ENCODE assay signal across 8 cellular contexts in genomic region chr6:28134015-28134414, GRCh38. TPM values are rescaled to one million over a fixed set of nuclear protein-coding genes. Genes with fewer than 3 reads are reported as not detected.
DNase-seq lines count a peak whose midpoint lies in the region; ATAC-seq and TF ChIP-seq lines count a peak whose summit lies in the region.

No MANE protein-coding gene starts in this region.

- intact Hi-C loops in dorsolateral prefrontal cortex (cut with DNase I): loop anchor here in 1 of 2 donors (10.0 kb wide), 1 partner anchor 49 kb away; the partner anchor contains the start of gene ZNF165

- in situ Hi-C loops in GM23248 (cut with MboI): no loop called here

- H3K9me3 Mint-ChIP-seq in stimulated activated effector memory CD8-positive, alpha-beta T cell treated with anti-CD3 and anti-CD28 coated beads, Interleukin-12 subunit alpha, Interleukin-12 subunit beta, amount 100 ng/mL, for 72 hours: no peaks in the 10 kb centered on the region

- H3K79me2 ChIP-seq in GM23248 (ENCODE audit: insufficient read depth) (peaks cover 89% of the 10 kb centered on the region), OCI-LY1 (ENCODE audit: insufficient read depth, low read length) (peaks cover 14% of the 10 kb centered on the region)

- H4K20me1 ChIP-seq in GM23248 (ENCODE audit: insufficient read depth) (no peaks in the 10 kb centered on the region), OCI-LY1 (ENCODE audit: insufficient read depth, low read length) (no peaks in the 10 kb centered on the region)

- H3K4me1 Mint-ChIP-seq in stimulated activated effector memory CD8-positive, alpha-beta T cell treated with anti-CD3 and anti-CD28 coated beads, Interleukin-12 subunit alpha, Interleukin-12 subunit beta, amount 100 ng/mL, for 72 hours: peaks cover 61% of the 10 kb centered on the region

- H3K4me1 ChIP-seq in GM23248 (ENCODE audit: insufficient read depth) (peaks cover 15% of the 10 kb centered on the region), OCI-LY1 (ENCODE audit: insufficient read depth, low read length, severe bottlenecking) (peaks cover 30% of the 10 kb centered on the region)

- H2AFZ ChIP-seq in GM23248 (no peak overlapping the region), OCI-LY1 (ENCODE audit: low read length) (no peak overlapping the region)

- no peaks in the 10 kb centered on the region for H3K9me2 ChIP-seq in GM23248 (ENCODE audit: insufficient read depth)
- H3K9me2 ChIP-seq in OCI-LY1 (ENCODE audit: low read depth, low read length): no peaks in the 10 kb centered on the region

- DNase-seq in COR-L47 (lab: John Stamatoyannopoulos, UW) (peak; percentile 37), GM23248 (peak; percentile 64), dorsolateral prefrontal cortex (peak in 2 of 10 donors; percentile 19 to 20), iPS-NIHi11 (ENCODE audit: low spot score) (no peak)
- no peak for DNase-seq in stimulated activated effector memory CD8-positive, alpha-beta T cell treated with anti-CD3 and anti-CD28 coated beads, Interleukin-12 subunit alpha, Interleukin-12 subunit beta, amount 100 ng/mL, for 72 hours (ENCODE audit: low spot score in 2 of 2)

- H3K36me3 ChIP-seq in GM23248 (ENCODE audit: low read depth) (no peaks in the 10 kb centered on the region; the same call in 1 of the 2 replicates), OCI-LY1 (ENCODE audit: insufficient read depth, low read length) (peaks cover 37% of the 10 kb centered on the region)

- WGBS in GM23248 (ENCODE audit: low coverage in 1 of 2, low lambda C conversion rate in 2 of 2, missing lambda C conversion rate in 2 of 2), 2 experiments: 54 to 57% methylated on average over 3 of the region's 3 CpGs

- no peak overlapping the region for H3K4me2 ChIP-seq in GM23248 (ENCODE audit: unreplicated experiment)
- H3K4me2 ChIP-seq in OCI-LY1 (ENCODE audit: low read length): no peak overlapping the region

- peaks cover 63% of the 10 kb centered on the region for H3K36me3 Mint-ChIP-seq in stimulated activated effector memory CD8-positive, alpha-beta T cell treated with anti-CD3 and anti-CD28 coated beads, Interleukin-12 subunit alpha, Interleukin-12 subunit beta, amount 100 ng/mL, for 72 hours

- ATAC-seq in stimulated activated effector memory CD8-positive, alpha-beta T cell treated with anti-CD3 and anti-CD28 coated beads, Interleukin-12 subunit alpha, Interleukin-12 subunit beta, amount 100 ng/mL, for 72 hours: no peak
- no peak for ATAC-seq in HG03520 (IDR thresholded peaks at IDR 0.05; ENCODE audit: unreplicated experiment)
- ATAC-seq in HG02623 (IDR thresholded peaks at IDR 0.05; ENCODE audit: unreplicated experiment): no peak

- no peak overlapping the region for H3K9ac ChIP-seq in GM23248
- H3K9ac ChIP-seq in OCI-LY1 (ENCODE audit: low read length): no peak overlapping the region

- no peak overlapping the region for H3K27ac ChIP-seq in GM23248
- no peak overlapping the region for H3K27ac ChIP-seq in OCI-LY1 (ENCODE audit: low read depth, low read length, poor library complexity, severe bottlenecking)
- no peak overlapping the region for H3K27ac ChIP-seq in dorsolateral prefrontal cortex

- H3F3A ChIP-seq in GM23248 (ENCODE audit: insufficient read depth) (peaks cover 13% of the 10 kb centered on the region; the same call in 1 of the 2 replicates), OCI-LY1 (ENCODE audit: insufficient read depth, low read length) (no peaks in the 10 kb centered on the region)

- no peaks in the 10 kb centered on the region for H3K9me3 ChIP-seq in GM23248 (ENCODE audit: low read depth)
- no peaks in the 10 kb centered on the region; the same call in 1 of the 2 replicates for H3K9me3 ChIP-seq in OCI-LY1 (ENCODE audit: low read length)

- TF ChIP-seq CTCF in OCI-LY1 (IDR thresholded peaks at IDR 0.05; ENCODE audit: low read length): peak; percentile 46
- peak in 41 of 56 donors; percentile 11 to 49 (median 28) for TF ChIP-seq CTCF in dorsolateral prefrontal cortex (IDR thresholded peaks at IDR 0.05 in 54 of 56, conservative IDR thresholded peaks at IDR 0.05 in 2 of 56; ENCODE audit: low read depth in 1 of 56, partially characterized antibody in 56 of 56)

- H3K27me3 ChIP-seq in GM23248 (replicated peaks; ENCODE audit: insufficient read depth): no peaks in the 10 kb centered on the region
- H3K27me3 ChIP-seq in OCI-LY1 (ENCODE audit: insufficient read depth, low read length): no peaks in the 10 kb centered on the region
- no peaks in the 10 kb centered on the region for H3K27me3 ChIP-seq in dorsolateral prefrontal cortex

- H3K4me3 ChIP-seq in GM23248 (no peak overlapping the region), OCI-LY1 (ENCODE audit: low read depth, low read length, poor library complexity, severe bottlenecking) (no peak overlapping the region), dorsolateral prefrontal cortex (peak overlapping the region in 6 of 59 donors; percentile 3 to 12 (median 8))

- peak overlapping the region; percentile 30 for H3K27ac Mint-ChIP-seq in stimulated activated effector memory CD8-positive, alpha-beta T cell treated with anti-CD3 and anti-CD28 coated beads, Interleukin-12 subunit alpha, Interleukin-12 subunit beta, amount 100 ng/mL, for 72 hours

- no peak overlapping the region for H3K4me3 Mint-ChIP-seq in stimulated activated effector memory CD8-positive, alpha-beta T cell treated with anti-CD3 and anti-CD28 coated beads, Interleukin-12 subunit alpha, Interleukin-12 subunit beta, amount 100 ng/mL, for 72 hours

RNA-seq across cellular contexts. Expression of gene ZKSCAN8, which starts 7.7 kb away (rescaled TPM):
- total RNA-seq in GM23248 (2014; rRNA removed; shearing (Covaris generic)): 12.0 and 13.2 TPM in 2 replicates
- polyA plus RNA-seq in GM23248 (2016; fragmentation: Nextera tagmentation; extraction: Ambion mirVana): 4.1 TPM in 2 replicates
- total RNA-seq in dorsolateral prefrontal cortex: 10 to 100 TPM; 22.4 to 45.0 (median 33.2) TPM

RNA-seq across cellular contexts. Expression of gene ZSCAN16, which starts 9.6 kb away (rescaled TPM):
- total RNA-seq in GM23248 (2014; rRNA removed; shearing (Covaris generic)): 1.2 and 2.3 TPM in 2 replicates
- polyA plus RNA-seq in GM23248 (2016; fragmentation: Nextera tagmentation; extraction: Ambion mirVana): 1.2 TPM in 2 replicates
- 10 to 100 TPM in 4 of 120 experiments, 1 to 10 TPM in 116; 3.4 to 11.1 (median 6.4) TPM for total RNA-seq in dorsolateral prefrontal cortex

RNA-seq across cellular contexts. Expression of gene ZNF165, which starts 53.6 kb away (rescaled TPM):
- total RNA-seq in GM23248 (2014; rRNA removed; shearing (Covaris generic)): 0.25 and 0.86 TPM in 2 replicates
- polyA plus RNA-seq in GM23248 (2016; fragmentation: Nextera tagmentation; extraction: Ambion mirVana): 0.41 and 0.81 TPM in 2 replicates
- total RNA-seq in dorsolateral prefrontal cortex: 1 to 10 TPM in 77 of 120 experiments, under 1 TPM in 43; 0.39 to 2.3 (median 1.2) TPM

Comparison
In these comparisons a context has a peak if more than half of its experiments do, and no peak if none do; other contexts are left out.
1. DNase-seq: peak in COR-L47 (single experiment) and GM23248 (single experiment); none in stimulated activated effector memory CD8-positive, alpha-beta T cell treated with anti-CD3 and anti-CD28 coated beads, Interleukin-12 subunit alpha, Interleukin-12 subunit beta, amount 100 ng/mL, for 72 hours (0 of 2) and iPS-NIHi11 (single experiment).